Comparison of ENCODE assay signal across 1 cellular context in the genomic region with DNA sequence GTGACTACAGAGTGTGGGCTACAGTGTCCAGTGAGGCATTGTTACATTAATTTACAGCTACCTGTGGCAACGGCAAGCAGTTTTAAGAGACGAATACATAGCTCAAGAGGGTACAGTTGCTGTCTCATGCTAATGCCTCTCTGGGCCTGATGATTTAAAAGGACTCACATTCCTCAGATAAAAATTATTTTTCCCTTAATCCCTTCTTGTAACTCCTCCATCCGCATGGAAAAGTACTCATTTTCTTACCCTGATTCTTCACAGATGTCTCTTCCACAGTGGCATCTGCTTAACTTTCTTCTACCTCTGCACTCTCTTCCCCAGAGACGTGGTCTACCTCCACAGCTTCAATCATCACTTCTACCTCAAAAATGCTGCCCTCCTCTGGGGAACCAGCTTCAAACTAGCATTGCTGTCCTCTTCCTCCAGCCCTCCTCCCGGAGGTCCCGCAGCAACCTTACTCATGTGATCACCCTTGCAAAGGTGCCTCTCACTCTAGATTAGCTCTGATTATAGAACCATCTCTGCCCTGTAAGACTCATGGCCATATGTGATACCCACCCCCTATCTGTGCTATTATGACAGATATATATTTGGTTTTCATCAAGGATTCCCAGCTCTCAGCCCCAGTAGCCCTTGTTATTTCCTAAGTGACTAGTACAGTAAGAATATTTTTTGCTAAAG.
TF ChIP-seq lines count a peak whose summit lies in the region.

No MANE protein-coding gene starts in this region.

TF ChIP-seq in WTC11, 78 proteins besides CTCF, POLR2A, EP300 and RAD21 (continued from another document):
- TF ChIP-seq KAT7 (CRISPR knock-in tag; IDR thresholded peaks at IDR 0.05; ENCODE audit: borderline replicate concordance) = no peak
- TF ChIP-seq, protein P1, sequence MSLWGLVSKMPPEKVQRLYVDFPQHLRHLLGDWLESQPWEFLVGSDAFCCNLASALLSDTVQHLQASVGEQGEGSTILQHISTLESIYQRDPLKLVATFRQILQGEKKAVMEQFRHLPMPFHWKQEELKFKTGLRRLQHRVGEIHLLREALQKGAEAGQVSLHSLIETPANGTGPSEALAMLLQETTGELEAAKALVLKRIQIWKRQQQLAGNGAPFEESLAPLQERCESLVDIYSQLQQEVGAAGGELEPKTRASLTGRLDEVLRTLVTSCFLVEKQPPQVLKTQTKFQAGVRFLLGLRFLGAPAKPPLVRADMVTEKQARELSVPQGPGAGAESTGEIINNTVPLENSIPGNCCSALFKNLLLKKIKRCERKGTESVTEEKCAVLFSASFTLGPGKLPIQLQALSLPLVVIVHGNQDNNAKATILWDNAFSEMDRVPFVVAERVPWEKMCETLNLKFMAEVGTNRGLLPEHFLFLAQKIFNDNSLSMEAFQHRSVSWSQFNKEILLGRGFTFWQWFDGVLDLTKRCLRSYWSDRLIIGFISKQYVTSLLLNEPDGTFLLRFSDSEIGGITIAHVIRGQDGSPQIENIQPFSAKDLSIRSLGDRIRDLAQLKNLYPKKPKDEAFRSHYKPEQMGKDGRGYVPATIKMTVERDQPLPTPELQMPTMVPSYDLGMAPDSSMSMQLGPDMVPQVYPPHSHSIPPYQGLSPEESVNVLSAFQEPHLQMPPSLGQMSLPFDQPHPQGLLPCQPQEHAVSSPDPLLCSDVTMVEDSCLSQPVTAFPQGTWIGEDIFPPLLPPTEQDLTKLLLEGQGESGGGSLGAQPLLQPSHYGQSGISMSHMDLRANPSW (CRISPR knock-in tag; conservative IDR thresholded peaks at IDR 0.05; ENCODE audit: low read depth) = no peak
- TF ChIP-seq, protein P2, sequence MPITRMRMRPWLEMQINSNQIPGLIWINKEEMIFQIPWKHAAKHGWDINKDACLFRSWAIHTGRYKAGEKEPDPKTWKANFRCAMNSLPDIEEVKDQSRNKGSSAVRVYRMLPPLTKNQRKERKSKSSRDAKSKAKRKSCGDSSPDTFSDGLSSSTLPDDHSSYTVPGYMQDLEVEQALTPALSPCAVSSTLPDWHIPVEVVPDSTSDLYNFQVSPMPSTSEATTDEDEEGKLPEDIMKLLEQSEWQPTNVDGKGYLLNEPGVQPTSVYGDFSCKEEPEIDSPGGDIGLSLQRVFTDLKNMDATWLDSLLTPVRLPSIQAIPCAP (CRISPR knock-in tag; IDR thresholded peaks at IDR 0.05) = no peak
